8 cellular contexts compared by ENCODE assay signal in the genomic region with DNA sequence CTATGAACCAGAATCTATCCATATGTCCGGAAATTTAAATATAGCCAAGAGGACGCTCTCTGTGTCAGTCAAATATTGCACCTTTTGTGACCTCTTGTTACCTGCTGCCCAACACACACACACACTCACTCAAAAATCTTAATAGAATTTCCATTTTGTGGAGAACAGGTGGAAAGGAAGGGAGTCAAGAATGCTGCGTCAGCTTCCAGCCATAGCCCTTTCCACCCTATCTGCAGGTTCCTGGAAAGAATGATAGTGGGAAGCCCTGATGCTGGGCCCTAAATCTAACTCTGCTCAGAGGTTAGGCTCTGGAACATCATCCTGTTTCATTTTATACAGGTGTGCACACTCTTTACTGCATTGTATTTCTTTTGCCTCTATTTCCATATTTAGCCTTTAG. TPM values are rescaled to one million over a fixed set of nuclear protein-coding genes. Genes with fewer than 3 reads are reported as not detected.
"Had no signal": no experiment of that assay in that cellular context is flagged by ENCODE, and none has a peak within 500 bp of the region (broad histone marks: within the 10 kb centered on the region; RNA-seq: fewer than 3 reads in every experiment).

No MANE protein-coding gene starts in this region.

- H3K9ac ChIP-seq: KMS-11 had no signal

- H3K27ac ChIP-seq: HL-60, KMS-11 had no signal

- H3K4me2 ChIP-seq: KMS-11 had no signal

- H3K4me3 Mint-ChIP-seq: IgD-negative memory B cell had no signal

- FAIRE-seq: HTR-8/SVneo had no signal

- H3K27ac Mint-ChIP-seq: IgD-negative memory B cell had no signal

- H3K9me3 Mint-ChIP-seq: IgD-negative memory B cell had no signal

- DNase-seq: IMR-90, Karpas-422, KBM-7, KG1 had no signal

- H3K27me3 Mint-ChIP-seq: IgD-negative memory B cell had no signal

RNA-seq across cellular contexts. Expression of gene GPNMB, which starts 9.6 kb away (rescaled TPM):
- polyA plus RNA-seq: IgD-negative memory B cell had no signal
